Comparison of ENCODE assay signal across 1 cellular context in genomic region chr16:89343501-89344291, GRCh38.
TF ChIP-seq lines count a peak whose summit lies in the region.

No MANE protein-coding gene starts in this region.

TF ChIP-seq in K562, 482 proteins besides CTCF, POLR2A, EP300 and RAD21 (continued from another document):
- no peak for TF ChIP-seq CUX1 (CRISPR knock-in tag; IDR thresholded peaks at IDR 0.05)
- TF ChIP-seq PCBP2 (IDR thresholded peaks at IDR 0.05; ENCODE audit: low read depth, low read length, poor library complexity, severe bottlenecking) = no peak
- TF ChIP-seq IFI16 (CRISPR knock-in tag; IDR thresholded peaks at IDR 0.05) = no peak
- TF ChIP-seq NCOR1 (IDR thresholded peaks at IDR 0.05) = no peak
- peak; percentile 47; the same call in 1 of the 2 replicates for TF ChIP-seq POLR2G (IDR thresholded peaks at IDR 0.05; ENCODE audit: low read depth, low read length)
- no peak for TF ChIP-seq KDM4B (IDR thresholded peaks at IDR 0.05; ENCODE audit: borderline replicate concordance in 2 of 2, low read depth in 1 of 2)
- TF ChIP-seq BRD4 (IDR thresholded peaks at IDR 0.05) = no peak
- TF ChIP-seq FOXM1 (IDR thresholded peaks at IDR 0.05; ENCODE audit: low read depth) = no peak
- no peak for TF ChIP-seq FOXM1 (CRISPR knock-in tag; IDR thresholded peaks at IDR 0.05; ENCODE audit: low read depth)
- no peak for TF ChIP-seq E2F1 (CRISPR knock-in tag; IDR thresholded peaks at IDR 0.05)
- TF ChIP-seq ZBTB49 (CRISPR knock-in tag; IDR thresholded peaks at IDR 0.05; ENCODE audit: borderline replicate concordance) = no peak
- TF ChIP-seq MAFK (IDR thresholded peaks at IDR 0.05; ENCODE audit: low read length) = no peak
- no peak for TF ChIP-seq NCOA1 (IDR thresholded peaks at IDR 0.05; ENCODE audit: low read depth)
- no peak for TF ChIP-seq HDAC3 (IDR thresholded peaks at IDR 0.05; ENCODE audit: borderline replicate concordance, partially characterized antibody)
- TF ChIP-seq THRAP3 (IDR thresholded peaks at IDR 0.05; ENCODE audit: borderline replicate concordance) = no peak
- no peak for TF ChIP-seq HDGF (IDR thresholded peaks at IDR 0.05)
- no peak for TF ChIP-seq ZZZ3 (IDR thresholded peaks at IDR 0.05)
- no peak for TF ChIP-seq THAP12 (CRISPR knock-in tag; IDR thresholded peaks at IDR 0.05)
- TF ChIP-seq HCFC1 (IDR thresholded peaks at IDR 0.05; ENCODE audit: low read depth, low read length) = no peak
- TF ChIP-seq JUNB (CRISPR knock-in tag; conservative IDR thresholded peaks at IDR 0.05) = no peak
- no peak for TF ChIP-seq TOE1 (IDR thresholded peaks at IDR 0.05; ENCODE audit: borderline replicate concordance)
- no peak for TF ChIP-seq TOE1 (CRISPR knock-in tag; IDR thresholded peaks at IDR 0.05; ENCODE audit: borderline replicate concordance, low read depth)
- TF ChIP-seq HIVEP1 (CRISPR knock-in tag; IDR thresholded peaks at IDR 0.05) = no peak
- no peak for TF ChIP-seq SIN3B (IDR thresholded peaks at IDR 0.05; ENCODE audit: low read depth)
- peak; percentile 85 for TF ChIP-seq RBM22 (IDR thresholded peaks at IDR 0.05; ENCODE audit: low read depth, low read length, poor library complexity, severe bottlenecking)
- no peak for TF ChIP-seq PRMT5 (CRISPR knock-in tag; IDR thresholded peaks at IDR 0.05)
- TF ChIP-seq RNF2 (IDR thresholded peaks at IDR 0.05) = no peak
- TF ChIP-seq GATAD2B (IDR thresholded peaks at IDR 0.05; ENCODE audit: borderline replicate concordance) = no peak
- TF ChIP-seq TCFL5 (CRISPR knock-in tag; conservative IDR thresholded peaks at IDR 0.05) = no peak
- TF ChIP-seq ZBTB33 (CRISPR knock-in tag; IDR thresholded peaks at IDR 0.05) = peak; percentile 90
